17 cellular contexts compared by ENCODE assay signal in the genomic region with DNA sequence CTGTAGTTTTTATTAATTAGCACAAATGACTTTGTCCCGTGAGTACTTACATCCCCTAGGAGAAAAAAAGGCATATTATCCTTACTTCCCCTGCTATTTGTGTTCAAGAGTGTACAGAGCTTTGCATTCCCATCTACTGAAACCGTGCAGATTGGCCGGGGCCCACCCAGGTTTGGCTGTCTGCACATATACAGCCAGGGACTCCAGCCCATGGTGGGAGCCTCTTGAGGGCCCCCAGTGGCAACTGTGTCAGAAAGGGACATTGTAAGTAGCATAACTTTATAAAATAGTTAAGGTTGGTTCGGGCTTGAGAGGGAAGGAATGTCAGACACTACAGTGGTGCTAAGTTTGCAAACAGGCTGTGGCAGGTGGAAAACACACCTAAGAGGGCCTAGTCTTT. TPM values are rescaled to one million over a fixed set of nuclear protein-coding genes. Genes with fewer than 3 reads are reported as not detected.
DNase-seq lines count a peak whose midpoint lies in the region; ATAC-seq lines count a peak whose summit lies in the region.
"Had no signal": no experiment of that assay in that cellular context is flagged by ENCODE, and none has a peak within 500 bp of the region (broad histone marks: within the 10 kb centered on the region; RNA-seq: fewer than 3 reads in every experiment).

No MANE protein-coding gene starts in this region.

- H3K27me3 Mint-ChIP-seq in CD4-positive, CD25-positive, alpha-beta regulatory T cell: no peaks in the 10 kb centered on the region
- H3K27me3 Mint-ChIP-seq in activated CD8-positive, alpha-beta memory T cell treated with anti-CD3 and anti-CD28 coated beads, Interleukin-2, amount 10 ng/mL, durations not matched to agents 7 days and 5 days: no peaks in the 10 kb centered on the region
- H3K27me3 Mint-ChIP-seq in memory B cell: no peaks in the 10 kb centered on the region
- H3K27me3 Mint-ChIP-seq: dendritic cell treated with granulocyte-macrophage colony-stimulating factor and Interleukin-4, amounts not matched to agents 40 ng/mL and 50 ng/mL, for 4 days; progenitor cell of endocrine pancreas had no signal

- ATAC-seq in CD4-positive, CD25-positive, alpha-beta regulatory T cell (ENCODE audit: low read depth in 2 of 2): no peak
- ATAC-seq in activated CD8-positive, alpha-beta memory T cell treated with anti-CD3 and anti-CD28 coated beads, Interleukin-2, amount 10 ng/mL, durations not matched to agents 7 days and 5 days: no peak
- ATAC-seq in memory B cell (ENCODE audit: low read depth): no peak
- ATAC-seq in HG02870 (IDR thresholded peaks at IDR 0.05; ENCODE audit: unreplicated experiment): no peak
- ATAC-seq: left cardiac atrium, SK-N-SH treated with all-trans-retinoic acid at 6 μM for 48 hours had no signal

- H3K4me3 Mint-ChIP-seq in CD4-positive, CD25-positive, alpha-beta regulatory T cell: peak overlapping the region in 3 of 4 donors; percentile 23 to 78 (median 63)
- H3K4me3 Mint-ChIP-seq in activated CD8-positive, alpha-beta memory T cell treated with anti-CD3 and anti-CD28 coated beads, Interleukin-2, amount 10 ng/mL, durations not matched to agents 7 days and 5 days: no peak overlapping the region
- peak overlapping the region; percentile 27 for H3K4me3 Mint-ChIP-seq in memory B cell
- H3K4me3 Mint-ChIP-seq: dendritic cell treated with granulocyte-macrophage colony-stimulating factor and Interleukin-4, amounts not matched to agents 40 ng/mL and 50 ng/mL, for 4 days; nephron progenitor cell had no signal

- H3K36me3 ChIP-seq in BLaER1: peaks cover 26% of the 10 kb centered on the region
- no peaks in the 10 kb centered on the region for H3K36me3 ChIP-seq in CD4-positive, CD25-positive, alpha-beta regulatory T cell (ENCODE audit: control insufficient read depth, insufficient read depth, low read length)
- H3K36me3 ChIP-seq: adrenal gland, breast epithelium had no signal

- H3K4me1 Mint-ChIP-seq in CD4-positive, CD25-positive, alpha-beta regulatory T cell: peaks cover 13 to 71% (median 47%) of the 10 kb centered on the region in 4 donors
- peaks cover 27% of the 10 kb centered on the region for H3K4me1 Mint-ChIP-seq in activated CD8-positive, alpha-beta memory T cell treated with anti-CD3 and anti-CD28 coated beads, Interleukin-2, amount 10 ng/mL, durations not matched to agents 7 days and 5 days
- peaks cover 42% of the 10 kb centered on the region for H3K4me1 Mint-ChIP-seq in memory B cell

- DNase-seq in CD4-positive, CD25-positive, alpha-beta regulatory T cell: no peak
- DNase-seq in activated CD8-positive, alpha-beta memory T cell treated with anti-CD3 and anti-CD28 coated beads, Interleukin-2, amount 10 ng/mL, durations not matched to agents 7 days and 5 days: no peak
- DNase-seq in memory B cell (ENCODE audit: low spot score in 2 of 2): no peak
- DNase-seq in effector CD4-positive, alpha-beta T cell: no peak
- DNase-seq in DMS79 (lab: John Stamatoyannopoulos, UW): no peak
- DNase-seq: Karpas-422, left cardiac atrium, NCI-H187, nephron progenitor cell, T1000 had no signal

- peaks cover 69% of the 10 kb centered on the region for H3K4me1 ChIP-seq in BLaER1
- H3K4me1 ChIP-seq in CD4-positive, CD25-positive, alpha-beta regulatory T cell (ENCODE audit: control insufficient read depth, insufficient read depth, low read length, poor library complexity, severe bottlenecking): peaks cover 41% of the 10 kb centered on the region
- H3K4me1 ChIP-seq: adrenal gland, breast epithelium had no signal

- 0 out of 2 replicates have a peak overlapping the region, but pooled peaks have one; percentile 37 for H3K27ac ChIP-seq in BLaER1
- H3K27ac ChIP-seq in CD4-positive, CD25-positive, alpha-beta regulatory T cell (ENCODE audit: insufficient read depth, low read length, poor library complexity, severe bottlenecking): no peak overlapping the region
- H3K27ac ChIP-seq: adrenal gland, breast epithelium had no signal

- peaks cover 14% of the 10 kb centered on the region for H3K36me3 Mint-ChIP-seq in CD4-positive, CD25-positive, alpha-beta regulatory T cell
- peaks cover 12% of the 10 kb centered on the region for H3K36me3 Mint-ChIP-seq in activated CD8-positive, alpha-beta memory T cell treated with anti-CD3 and anti-CD28 coated beads, Interleukin-2, amount 10 ng/mL, durations not matched to agents 7 days and 5 days
- peaks cover 7% of the 10 kb centered on the region for H3K36me3 Mint-ChIP-seq in memory B cell

- CTCF ChIA-PET in activated CD8-positive, alpha-beta memory T cell treated with anti-CD3 and anti-CD28 coated beads, Interleukin-2, amount 10 ng/mL, durations not matched to agents 7 days and 5 days (lab: Charles Lee): interaction anchor here (1.8 kb wide), 1 partner anchor 35 kb away, joined by 6 read pairs; no protein-coding TSS in a partner anchor

- peaks cover 0 to 7% (median 4%) of the 10 kb centered on the region in 7 donors for H3K9me3 Mint-ChIP-seq in CD4-positive, CD25-positive, alpha-beta regulatory T cell
- peaks cover 3% of the 10 kb centered on the region for H3K9me3 Mint-ChIP-seq in activated CD8-positive, alpha-beta memory T cell treated with anti-CD3 and anti-CD28 coated beads, Interleukin-2, amount 10 ng/mL, durations not matched to agents 7 days and 5 days (ENCODE audit: low read depth)
- H3K9me3 Mint-ChIP-seq in memory B cell: peaks cover 2% of the 10 kb centered on the region
- H3K9me3 Mint-ChIP-seq: dendritic cell treated with granulocyte-macrophage colony-stimulating factor and Interleukin-4, amounts not matched to agents 40 ng/mL and 50 ng/mL, for 4 days had no signal

- 0 out of 2 replicates have a peak overlapping the region, but pooled peaks have one; percentile 15 for H3K9ac ChIP-seq in BLaER1

- peaks cover 17% of the 10 kb centered on the region for H3K9me3 ChIP-seq in BLaER1
- H3K9me3 ChIP-seq in CD4-positive, CD25-positive, alpha-beta regulatory T cell (ENCODE audit: control insufficient read depth in 2 of 2, low read length in 2 of 2): no peaks in the 10 kb centered on the region
- H3K9me3 ChIP-seq: adrenal gland, breast epithelium had no signal

- peaks cover 83% of the 10 kb centered on the region for H4K20me1 ChIP-seq in BLaER1

- peak overlapping the region; percentile 81 for H3K4me2 ChIP-seq in BLaER1

- H3K27me3 ChIP-seq in BLaER1: no peaks in the 10 kb centered on the region
- no peaks in the 10 kb centered on the region for H3K27me3 ChIP-seq in CD4-positive, CD25-positive, alpha-beta regulatory T cell (ENCODE audit: control insufficient read depth, insufficient read depth, low read length)
- H3K27me3 ChIP-seq: adrenal gland, breast epithelium had no signal

- no peak overlapping the region for H3K4me3 ChIP-seq in BLaER1
- H3K4me3 ChIP-seq in CD4-positive, CD25-positive, alpha-beta regulatory T cell (ENCODE audit: low read depth, low read length): no peak overlapping the region
- H3K4me3 ChIP-seq: adrenal gland, breast epithelium had no signal

- peak overlapping the region; percentile 67 to 89 (median 88) for H3K27ac Mint-ChIP-seq in CD4-positive, CD25-positive, alpha-beta regulatory T cell
- H3K27ac Mint-ChIP-seq in activated CD8-positive, alpha-beta memory T cell treated with anti-CD3 and anti-CD28 coated beads, Interleukin-2, amount 10 ng/mL, durations not matched to agents 7 days and 5 days: peak overlapping the region; percentile 27
- H3K27ac Mint-ChIP-seq in memory B cell: no peak overlapping the region
- H3K27ac Mint-ChIP-seq: dendritic cell treated with granulocyte-macrophage colony-stimulating factor and Interleukin-4, amounts not matched to agents 40 ng/mL and 50 ng/mL, for 4 days; nephron progenitor cell; progenitor cell of endocrine pancreas had no signal

RNA-seq across cellular contexts. Expression of a gene that starts 24.7 kb away (rescaled TPM):
- 29.4 TPM for total RNA-seq in CD4-positive, CD25-positive, alpha-beta regulatory T cell
- 1 to 10 TPM in 2 of 4 donors, under 1 TPM in 2; 0.37 to 1.3 (median 0.94) TPM for polyA plus RNA-seq in CD4-positive, CD25-positive, alpha-beta regulatory T cell
- total RNA-seq in activated CD8-positive, alpha-beta memory T cell treated with anti-CD3 and anti-CD28 coated beads, Interleukin-2, amount 10 ng/mL, durations not matched to agents 7 days and 5 days: 10 to 100 TPM; 25.1 to 26.3 TPM
